ENCODE assay signal across 8 cellular contexts in the genomic region with DNA sequence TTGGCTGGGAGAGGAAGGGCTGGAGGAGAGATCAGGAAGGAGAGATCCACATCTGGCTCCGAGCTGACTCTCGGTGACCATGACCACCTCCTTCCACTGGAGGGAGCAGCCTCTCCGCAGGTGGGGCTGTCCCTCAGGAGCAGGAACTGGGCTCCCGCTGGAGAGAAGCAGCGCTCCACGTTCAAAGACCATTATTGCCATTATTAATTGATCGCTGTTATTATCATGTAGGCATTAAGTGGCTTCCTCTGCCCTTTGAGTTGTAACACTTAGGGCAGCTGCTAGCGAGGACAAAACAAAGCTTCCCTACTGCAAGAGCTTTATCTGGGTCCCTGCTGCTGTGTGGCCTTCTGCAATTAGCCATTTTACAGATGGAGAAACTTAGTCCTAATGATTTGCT.
A peak's percentile ranks its signal among the peaks of the same experiment; 100 is the strongest.
DNase-seq lines count a peak whose midpoint lies in the region; ATAC-seq and TF ChIP-seq lines count a peak whose summit lies in the region.

No MANE protein-coding gene starts in this region.

- H3K4me1 Mint-ChIP-seq in neural progenitor cell, result peaks cover 68% of the 10 kb centered on the region

- H3K4me3 Mint-ChIP-seq in neural progenitor cell, result no peak overlapping the region

- H3K9ac ChIP-seq in fibroblast of lung (ENCODE audit: insufficient read depth, low read length) (no peak overlapping the region), neural progenitor cell (no peak overlapping the region)

- TF ChIP-seq CTCF in AG04450 (IDR thresholded peaks at IDR 0.05; ENCODE audit: low read depth, low read length), result peak; percentile 96
- peak; percentile 79 for TF ChIP-seq CTCF in GM12872 (IDR thresholded peaks at IDR 0.05; ENCODE audit: insufficient read depth, low read depth, low read length)
- peak; percentile 80 for TF ChIP-seq CTCF in RWPE2 (IDR thresholded peaks at IDR 0.05; ENCODE audit: poor library complexity, severe bottlenecking)
- peak; percentile 71 to 90 for TF ChIP-seq CTCF in fibroblast of lung (conservative IDR thresholded peaks at IDR 0.05 in 1 of 2, IDR thresholded peaks at IDR 0.05 in 1 of 2; ENCODE audit: low read depth in 1 of 2, low read length in 2 of 2)
- peak; percentile 79 for TF ChIP-seq CTCF in neural progenitor cell (IDR thresholded peaks at IDR 0.05)

- in situ Hi-C loops in KBM-7 (cut with MboI; ENCODE audit: low pct_unique_long_range_greater_than_20kb, low sequenced_read_pairs), result no loop called here

- no peak overlapping the region for H3K27ac ChIP-seq in AG04450 (ENCODE audit: low read depth, low read length)
- H3K27ac ChIP-seq in RWPE2 (ENCODE audit: poor library complexity, severe bottlenecking), result no peak overlapping the region
- no peak overlapping the region for H3K27ac ChIP-seq in fibroblast of lung (ENCODE audit: insufficient read depth, low read length)
- H3K27ac ChIP-seq in neural progenitor cell, result peak overlapping the region; percentile 81

- H2AFZ ChIP-seq in fibroblast of lung (ENCODE audit: low read length) (no peak overlapping the region), neural progenitor cell (replicated peaks) (peak overlapping the region; percentile 80)

- DNase-seq in AG04450 (ENCODE audit: low read depth, low spot score) (peak; percentile 42), KBM-7 (peak; percentile 60), RWPE2 (ENCODE audit: low spot score) (no peak), fibroblast of lung (ENCODE audit: low read depth in 2 of 2) (peak; percentile 25 to 37), neural progenitor cell (ENCODE audit: low spot score) (peak; percentile 82)

- H3K4me3 ChIP-seq in AG04450 (ENCODE audit: low read depth, low read length) (no peak overlapping the region), RWPE2 (ENCODE audit: severe bottlenecking) (no peak overlapping the region), fibroblast of lung (replicated peaks in 1 of 4; ENCODE audit: control extremely low read depth in 1 of 4, insufficient read depth in 1 of 4, low read depth in 3 of 4, low read length in 4 of 4) (no peak overlapping the region), neural progenitor cell (no peak overlapping the region)

- H4K20me1 ChIP-seq in fibroblast of lung (ENCODE audit: control insufficient read depth, extremely low read depth, insufficient read depth, low read length) (no peaks in the 10 kb centered on the region), neural progenitor cell (ENCODE audit: low read depth) (peaks cover 6% of the 10 kb centered on the region)

- H3K27ac Mint-ChIP-seq in neural progenitor cell, result peak overlapping the region; percentile 90

- peaks cover 36% of the 10 kb centered on the region for H3F3A ChIP-seq in neural progenitor cell (ENCODE audit: low read depth)

- ATAC-seq in RWPE2 (ENCODE audit: low read depth), result peak; percentile 90
- no peak for ATAC-seq in HG03520 (IDR thresholded peaks at IDR 0.05; ENCODE audit: unreplicated experiment)
- no peak for ATAC-seq in HG03378 (IDR thresholded peaks at IDR 0.05; ENCODE audit: unreplicated experiment)

- H3K36me3 Mint-ChIP-seq in neural progenitor cell, result no peaks in the 10 kb centered on the region

- H3K79me2 ChIP-seq in fibroblast of lung (ENCODE audit: control insufficient read depth, insufficient read depth, low read length), result no peaks in the 10 kb centered on the region
- no peaks in the 10 kb centered on the region for H3K79me2 ChIP-seq in neural progenitor cell (ENCODE audit: low read depth)

- H3K27me3 ChIP-seq in AG04450 (ENCODE audit: control insufficient read depth, insufficient read depth, low read length), result no peaks in the 10 kb centered on the region
- H3K27me3 ChIP-seq in RWPE2 (ENCODE audit: insufficient read depth, poor library complexity, severe bottlenecking), result no peaks in the 10 kb centered on the region
- H3K27me3 ChIP-seq in fibroblast of lung (ENCODE audit: control insufficient read depth, insufficient read depth, low read length), result no peaks in the 10 kb centered on the region
- H3K27me3 ChIP-seq in neural progenitor cell, result peaks cover 51% of the 10 kb centered on the region

- no peak overlapping the region for H3K4me2 ChIP-seq in fibroblast of lung (ENCODE audit: extremely low read depth, insufficient read depth, low read length)
- H3K4me2 ChIP-seq in neural progenitor cell, result peak overlapping the region; percentile 56

- H3K4me1 ChIP-seq in RWPE2 (ENCODE audit: insufficient read depth, poor library complexity, severe bottlenecking) (no peaks in the 10 kb centered on the region), fibroblast of lung (ENCODE audit: control insufficient read depth, extremely low read depth, insufficient read depth, low read length) (no peaks in the 10 kb centered on the region), neural progenitor cell (peaks cover 40% of the 10 kb centered on the region)

- H3K36me3 ChIP-seq in RWPE2 (ENCODE audit: low read depth), result no peaks in the 10 kb centered on the region
- no peaks in the 10 kb centered on the region for H3K36me3 ChIP-seq in fibroblast of lung (ENCODE audit: control insufficient read depth, insufficient read depth, low read length)
- H3K36me3 ChIP-seq in neural progenitor cell, result no peaks in the 10 kb centered on the region

- CTCF ChIA-PET in AG04450 (lab: Charles Lee), result interaction anchor here (0.5 to 5.2 kb wide), 46 partner anchors 9 to 744 kb away, joined by 3 to 88 read pairs (median 4); partner anchors contain the start of gene KIRREL3

- peaks cover 12% of the 10 kb centered on the region for H3K27me3 Mint-ChIP-seq in neural progenitor cell (ENCODE audit: insufficient read depth, low read depth)

- H3K9me3 Mint-ChIP-seq in neural progenitor cell, result peaks cover 2% of the 10 kb centered on the region

- POLR2A ChIA-PET in AG04450 (lab: Yijun Ruan, JAX), result interaction anchor here (0.5 kb wide), 1 partner anchor 357 kb away, joined by 4 read pairs; no protein-coding TSS in a partner anchor

- no peaks in the 10 kb centered on the region; the same call in 1 of the 2 replicates for H3K9me3 ChIP-seq in AG04450 (ENCODE audit: control insufficient read depth, insufficient read depth, low read length)
- no peaks in the 10 kb centered on the region for H3K9me3 ChIP-seq in RWPE2 (ENCODE audit: severe bottlenecking)
- no peaks in the 10 kb centered on the region for H3K9me3 ChIP-seq in fibroblast of lung (ENCODE audit: control insufficient read depth, insufficient read depth, low read depth, low read length)
- H3K9me3 ChIP-seq in neural progenitor cell (ENCODE audit: low read depth), result no peaks in the 10 kb centered on the region
